33 cellular contexts compared by ENCODE assay signal in genomic region chr17:50612281-50612680, GRCh38. TPM values are rescaled to one million over a fixed set of nuclear protein-coding genes. Genes with fewer than 3 reads are reported as not detected.
"Had no signal": no experiment of that assay in that cellular context is flagged by ENCODE, and none has a peak within 500 bp of the region (broad histone marks: within the 10 kb centered on the region; RNA-seq: fewer than 3 reads in every experiment).

No MANE protein-coding gene starts in this region.

- ATAC-seq: naive thymus-derived CD8-positive, alpha-beta T cell; pancreas; sciatic nerve; stimulated activated memory B cell treated with anti-CD40 and anti-IgM and Interleukin-4, amounts not matched to agents 10 μg/mL and 1 μg/mL and 100 μg/mL, for 72 hours; stimulated activated naive CD8-positive, alpha-beta T cell treated with anti-CD3 and anti-CD28 coated beads, Interleukin-15, amount 100 ng/mL, for 72 hours; stimulated activated naive CD8-positive, alpha-beta T cell treated with anti-CD3 and anti-CD28 coated beads, Interleukin-15, Interleukin-2, amounts not matched to agents 100 U/mL and 50 U/mL, for 24 hours; upper lobe of right lung had no signal

- H3K4me1 ChIP-seq: pancreas, prostate gland, testis, tibial artery, transverse colon, upper lobe of right lung, uterus had no signal

- FAIRE-seq: pancreas had no signal

- DNase-seq: naive B cell; naive thymus-derived CD8-positive, alpha-beta T cell; nephron progenitor cell; nucleus accumbens; pancreas; retina; spleen; stimulated activated CD4-positive, alpha-beta T cell treated with anti-CD3 and anti-CD28 coated beads, Interleukin-12 subunit alpha, Interleukin-12 subunit beta, amount 100 ng/mL, for 4 hours; stimulated activated CD4-positive, alpha-beta T cell treated with anti-CD3 and anti-CD28 coated beads, Interleukin-1b, Interleukin-23, amount 100 ng/mL, for 48 hours; stimulated activated CD4-positive, alpha-beta T cell treated with anti-CD3 and anti-CD28 coated beads, Interleukin-4, amount 100 ng/mL, for 1 hour; stimulated activated CD4-positive, alpha-beta T cell treated with anti-CD3 and anti-CD28 coated beads, Interleukin-4, amount 100 ng/mL, for 4 hours; stimulated activated CD8-positive, alpha-beta memory T cell treated with anti-CD3 and anti-CD28 coated beads, Interleukin-4, amount 100 ng/mL, for 48 hours; stimulated activated naive CD4-positive, alpha-beta T cell; stimulated activated naive CD8-positive, alpha-beta T cell treated with anti-CD3 and anti-CD28 coated beads, Interleukin-15, amount 100 ng/mL, for 72 hours; stimulated activated naive CD8-positive, alpha-beta T cell treated with anti-CD3 and anti-CD28 coated beads, Interleukin-15, Interleukin-2, amounts not matched to agents 100 U/mL and 50 U/mL, for 24 hours; substantia nigra; testis; tibial artery; transverse colon; upper lobe of right lung; uterus had no signal

- H3K27ac ChIP-seq: neutrophil, pancreas, prostate gland, right atrium auricular region, skin epidermis, spleen, suprapubic skin, testis, tibial artery, transverse colon, upper lobe of right lung, uterus had no signal

- H3K4me3 ChIP-seq: pancreas, prostate gland, right atrium auricular region, skin epidermis, smooth muscle cell, spleen, suprapubic skin, testis, tibial artery, transverse colon, upper lobe of right lung, uterus had no signal

- H3K36me3 Mint-ChIP-seq: naive B cell; naive thymus-derived CD8-positive, alpha-beta T cell; natural killer cell treated with Interleukin-12 subunit alpha and Interleukin-12 subunit beta and Interleukin-15 and Interleukin-18, amount 100 ng/mL, for 72 hours; stimulated activated memory B cell treated with anti-CD40 and anti-IgM and Interleukin-4, amounts not matched to agents 10 μg/mL and 1 μg/mL and 100 μg/mL, for 72 hours had no signal

- H3K27me3 ChIP-seq: pancreas, right atrium auricular region, testis, transverse colon, uterus had no signal

- H3K4me2 ChIP-seq: smooth muscle cell had no signal

- H3K36me3 ChIP-seq: neutrophil, pancreas, prostate gland, right atrium auricular region, spleen, suprapubic skin, tibial artery, transverse colon, upper lobe of right lung, uterus had no signal

- H3K9me3 ChIP-seq: neutrophil, pancreas, prostate gland, right atrium auricular region, spleen, suprapubic skin, testis, tibial artery, transverse colon, upper lobe of right lung, uterus had no signal

- H3K4me3 Mint-ChIP-seq: naive B cell; naive thymus-derived CD8-positive, alpha-beta T cell; natural killer cell treated with Interleukin-12 subunit alpha and Interleukin-12 subunit beta and Interleukin-15 and Interleukin-18, amount 100 ng/mL, for 72 hours; nephron progenitor cell; neural crest cell; stimulated activated memory B cell treated with anti-CD40 and anti-IgM and Interleukin-4, amounts not matched to agents 10 μg/mL and 1 μg/mL and 100 μg/mL, for 72 hours; stimulated activated naive CD8-positive, alpha-beta T cell treated with anti-CD3 and anti-CD28 coated beads, Interleukin-15, amount 100 ng/mL, for 72 hours; type B pancreatic cell had no signal

- H3K27ac Mint-ChIP-seq: naive B cell; naive thymus-derived CD8-positive, alpha-beta T cell; natural killer cell treated with Interleukin-12 subunit alpha and Interleukin-12 subunit beta and Interleukin-15 and Interleukin-18, amount 100 ng/mL, for 72 hours; nephron progenitor cell; stimulated activated memory B cell treated with anti-CD40 and anti-IgM and Interleukin-4, amounts not matched to agents 10 μg/mL and 1 μg/mL and 100 μg/mL, for 72 hours; stimulated activated naive CD8-positive, alpha-beta T cell treated with anti-CD3 and anti-CD28 coated beads, Interleukin-15, amount 100 ng/mL, for 72 hours; type B pancreatic cell had no signal

- H3K9me3 Mint-ChIP-seq: naive B cell; naive thymus-derived CD8-positive, alpha-beta T cell; natural killer cell treated with Interleukin-12 subunit alpha and Interleukin-12 subunit beta and Interleukin-15 and Interleukin-18, amount 100 ng/mL, for 72 hours; nephron progenitor cell; neural crest cell; stimulated activated memory B cell treated with anti-CD40 and anti-IgM and Interleukin-4, amounts not matched to agents 10 μg/mL and 1 μg/mL and 100 μg/mL, for 72 hours; stimulated activated naive CD8-positive, alpha-beta T cell treated with anti-CD3 and anti-CD28 coated beads, Interleukin-15, amount 100 ng/mL, for 72 hours; type B pancreatic cell had no signal

RNA-seq across cellular contexts. Expression of gene ABCC3, which starts 22.4 kb away (rescaled TPM):
- total RNA-seq: natural killer cell treated with Interleukin-12 subunit alpha and Interleukin-12 subunit beta and Interleukin-15 and Interleukin-18, amount 100 ng/mL, for 72 hours; neural crest cell had no signal
- polyA plus RNA-seq: naive thymus-derived CD8-positive, alpha-beta T cell had no signal

RNA-seq across cellular contexts. Expression of gene CACNA1G, which starts 51.8 kb away (rescaled TPM):
- total RNA-seq: natural killer cell treated with Interleukin-12 subunit alpha and Interleukin-12 subunit beta and Interleukin-15 and Interleukin-18, amount 100 ng/mL, for 72 hours; pulmonary artery endothelial cell; upper lobe of right lung had no signal
- polyA plus RNA-seq: naive thymus-derived CD8-positive, alpha-beta T cell had no signal
